ENCODE assay signal across 24 cellular contexts in the genomic region with DNA sequence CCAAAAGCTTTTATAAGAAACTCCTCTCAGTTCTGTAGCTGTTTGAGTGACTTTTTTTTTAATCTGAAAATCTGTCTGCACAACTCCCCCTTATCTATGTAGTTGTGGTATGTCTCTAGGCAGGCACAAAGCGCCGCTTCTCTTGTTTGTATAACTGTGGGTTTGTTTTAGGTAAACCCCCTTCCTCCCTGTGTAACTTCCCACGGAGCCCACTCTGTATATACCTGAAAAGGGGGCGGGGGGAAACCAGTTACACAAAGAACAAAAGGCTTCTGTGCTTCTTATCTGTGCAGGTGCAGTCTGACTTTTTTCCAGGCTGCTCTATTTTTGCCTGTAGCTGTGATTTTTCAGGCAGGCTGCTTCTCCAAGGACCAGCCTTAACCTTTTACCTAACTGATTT. TPM values are rescaled to one million over a fixed set of nuclear protein-coding genes. Genes with fewer than 3 reads are reported as not detected.
A peak's percentile ranks its signal among the peaks of the same experiment; 100 is the strongest.
DNase-seq lines count a peak whose midpoint lies in the region; ATAC-seq, FAIRE-seq and TF ChIP-seq lines count a peak whose summit lies in the region.
"Had no signal": no experiment of that assay in that cellular context is flagged by ENCODE, and none has a peak within 500 bp of the region (broad histone marks: within the 10 kb centered on the region; RNA-seq: fewer than 3 reads in every experiment).

No MANE protein-coding gene starts in this region.

- no peak overlapping the region for H4K5ac ChIP-seq in H1 (ENCODE audit: insufficient read length, low read depth, low read length)

- no peak for TF ChIP-seq RAD21 in H1 (IDR thresholded peaks at IDR 0.05 in 1 of 2, conservative IDR thresholded peaks at IDR 0.05 in 1 of 2; ENCODE audit: low read depth in 2 of 2, low read length in 2 of 2)

- H2BK5ac ChIP-seq in H1 (ENCODE audit: low read depth, low read length), result no peak overlapping the region

- DNase-seq in NCI-H748 (lab: John Stamatoyannopoulos, UW; ENCODE audit: unreplicated experiment) (peak; percentile 36), NCI-H748 treated with DMSO at 0.1 percent for 48 hours (lab: John Stamatoyannopoulos, UW) (no peak), H1 (ENCODE audit: low read depth in 1 of 2, low spot score in 2 of 2) (no peak), neural progenitor cell (ENCODE audit: low spot score) (no peak), DMS79 (lab: John Stamatoyannopoulos, UW) (no peak)
- DNase-seq: ACHN; AML-193; BE2C; CD4-positive, alpha-beta T cell; COR-L47; DMS153; EL; GDM1; GM23248; H9 had no signal

- no peaks in the 10 kb centered on the region for H3K4me1 ChIP-seq in H1 (replicated peaks in 1 of 4; ENCODE audit: control insufficient read depth in 3 of 4, insufficient read depth in 4 of 4, low read length in 3 of 4)
- H3K4me1 ChIP-seq in neural progenitor cell, result no peaks in the 10 kb centered on the region
- H3K4me1 ChIP-seq: BE2C; BLaER1 treated with 17β-estradiol and CSF1 and Interleukin-3, amounts not matched to agents 10 nM and 100 nM had no signal

- H3K27me3 Mint-ChIP-seq in neural progenitor cell (ENCODE audit: insufficient read depth, low read depth), result no peaks in the 10 kb centered on the region
- H3K27me3 Mint-ChIP-seq: CD4-positive, alpha-beta T cell had no signal

- H3K4me2 ChIP-seq in H1 (ENCODE audit: insufficient read depth in 1 of 2, low read depth in 2 of 2, low read length in 2 of 2) (no peak overlapping the region), neural progenitor cell (no peak overlapping the region)
- H3K4me2 ChIP-seq: BLaER1 treated with 17β-estradiol and CSF1 and Interleukin-3, amounts not matched to agents 10 nM and 100 nM had no signal

- no peaks in the 10 kb centered on the region for H3K4me1 Mint-ChIP-seq in neural progenitor cell
- H3K4me1 Mint-ChIP-seq: CD14-positive monocyte, H9 had no signal

- TF ChIP-seq CTCF in H1 (IDR thresholded peaks at IDR 0.05; ENCODE audit: control extremely low read depth in 1 of 3, insufficient read depth in 1 of 3, low read depth in 1 of 3, low read length in 3 of 3) (no peak), neural progenitor cell (IDR thresholded peaks at IDR 0.05) (no peak)

- no peaks in the 10 kb centered on the region for H4K20me1 ChIP-seq in H1 (replicated peaks in 1 of 2; ENCODE audit: control insufficient read depth in 1 of 2, insufficient read depth in 2 of 2, low read length in 2 of 2)
- no peaks in the 10 kb centered on the region for H4K20me1 ChIP-seq in neural progenitor cell (ENCODE audit: low read depth)
- H4K20me1 ChIP-seq: BLaER1 treated with 17β-estradiol and CSF1 and Interleukin-3, amounts not matched to agents 10 nM and 100 nM had no signal

- no peaks in the 10 kb centered on the region for H3K36me3 Mint-ChIP-seq in neural progenitor cell
- H3K36me3 Mint-ChIP-seq: CD14-positive monocyte had no signal

- no peaks in the 10 kb centered on the region for H3F3A ChIP-seq in neural progenitor cell (ENCODE audit: low read depth)

- POLR2A ChIA-PET in H1 (lab: Charles Lee; ENCODE audit: partially characterized antibody), result no interaction called here

- H3K4me3 ChIP-seq in H1 (ENCODE audit: extremely low read depth in 1 of 4, insufficient read depth in 2 of 4, low read depth in 3 of 4, low read length in 4 of 4), result no peak overlapping the region
- no peak overlapping the region for H3K4me3 ChIP-seq in neural progenitor cell
- H3K4me3 ChIP-seq: BLaER1 treated with 17β-estradiol and CSF1 and Interleukin-3, amounts not matched to agents 10 nM and 100 nM; GM12878; GM23248 had no signal

- no peak overlapping the region for H2AK5ac ChIP-seq in H1 (ENCODE audit: low read depth, low read length)

- no peak overlapping the region for H3K4ac ChIP-seq in H1 (replicated peaks; ENCODE audit: insufficient read length, low read depth, low read length)

- TF ChIP-seq EP300 in H1 (IDR thresholded peaks at IDR 0.05; ENCODE audit: borderline replicate concordance in 1 of 2, low read depth in 2 of 2, low read length in 2 of 2), result no peak

- H2BK120ac ChIP-seq in H1 (replicated peaks; ENCODE audit: low read depth, low read length), result no peak overlapping the region

- H2BK12ac ChIP-seq in H1 (ENCODE audit: low read depth, low read length), result no peak overlapping the region

- no peak for TF ChIP-seq POLR2A in H1 (IDR thresholded peaks at IDR 0.05; ENCODE audit: control extremely low read depth in 1 of 2, low read depth in 2 of 2, low read length in 2 of 2)

- no peak overlapping the region for H2BK15ac ChIP-seq in H1 (ENCODE audit: low read length)

- no peak overlapping the region for H3K4me3 Mint-ChIP-seq in neural progenitor cell
- H3K4me3 Mint-ChIP-seq: CD14-positive monocyte; CD4-positive, alpha-beta T cell; H9 had no signal

- no peaks in the 10 kb centered on the region for H3K79me2 ChIP-seq in H1 (ENCODE audit: control insufficient read depth in 1 of 2, insufficient read depth in 2 of 2, low read length in 2 of 2)
- H3K79me2 ChIP-seq in neural progenitor cell (ENCODE audit: low read depth), result no peaks in the 10 kb centered on the region

- FAIRE-seq in H1 (lab: Jason Lieb, UNC), result no peak
- FAIRE-seq: A204.1, GM12878, GM19239 had no signal

- H4K8ac ChIP-seq in H1 (ENCODE audit: extremely low read depth, insufficient read depth, low read length), result no peak overlapping the region

- no peak overlapping the region for H2BK20ac ChIP-seq in H1 (ENCODE audit: low read length)

- H3K9me3 ChIP-seq in H1 (ENCODE audit: insufficient read depth in 2 of 2, low read depth in 1 of 2, low read length in 1 of 2) (no peaks in the 10 kb centered on the region), neural progenitor cell (ENCODE audit: low read depth) (no peaks in the 10 kb centered on the region)
- H3K9me3 ChIP-seq: BE2C; BLaER1 treated with 17β-estradiol and CSF1 and Interleukin-3, amounts not matched to agents 10 nM and 100 nM had no signal

- H3K27ac ChIP-seq in H1 (ENCODE audit: low read depth, low read length) (no peak overlapping the region), neural progenitor cell (no peak overlapping the region)
- H3K27ac ChIP-seq: 22Rv1; BLaER1 treated with 17β-estradiol and CSF1 and Interleukin-3, amounts not matched to agents 10 nM and 100 nM; GM23248 had no signal

- no peak overlapping the region for H3K18ac ChIP-seq in H1 (ENCODE audit: extremely low read depth, low read length)

- H3K9me3 Mint-ChIP-seq in neural progenitor cell, result no peaks in the 10 kb centered on the region
- H3K9me3 Mint-ChIP-seq: CD4-positive, alpha-beta T cell had no signal

- no peaks in the 10 kb centered on the region for H3K27me3 ChIP-seq in H1 (replicated peaks in 1 of 4; ENCODE audit: control insufficient read depth in 3 of 4, extremely low read depth in 1 of 4, insufficient read depth in 3 of 4, low read length in 3 of 4)
- no peaks in the 10 kb centered on the region for H3K27me3 ChIP-seq in neural progenitor cell
- H3K27me3 ChIP-seq: BE2C; BLaER1 treated with 17β-estradiol and CSF1 and Interleukin-3, amounts not matched to agents 10 nM and 100 nM had no signal

- H3K56ac ChIP-seq in H1 (replicated peaks; ENCODE audit: insufficient read length, low read depth, low read length), result no peak overlapping the region

- H2AFZ ChIP-seq in H1 (ENCODE audit: low read length), result peak overlapping the region; percentile 68
- peak overlapping the region; percentile 32 for H2AFZ ChIP-seq in neural progenitor cell (replicated peaks)
- H2AFZ ChIP-seq: GM23248 had no signal

- WGBS in H1 (ENCODE audit: extremely low coverage in 1 of 2, insufficient coverage in 1 of 2, insufficient read length in 1 of 2, insufficient replicate concordance in 2 of 2, low coverage in 1 of 2, low lambda C conversion rate in 2 of 2, missing lambda C conversion rate in 1 of 2), 2 experiments, result 60% methylated on average over 4 of the region's 4 CpGs; no CpG with 5 or more reads in 1 of the 2 experiments

- ATAC-seq in HG03108 (IDR thresholded peaks at IDR 0.05; ENCODE audit: unreplicated experiment), result no peak
- ATAC-seq: GM12878, HCT116 had no signal

- H3K9ac ChIP-seq in H1 (replicated peaks in 1 of 4; ENCODE audit: extremely low read depth in 1 of 4, low read depth in 3 of 4, low read length in 3 of 4) (no peak overlapping the region), neural progenitor cell (no peak overlapping the region)
- H3K9ac ChIP-seq: BLaER1 treated with 17β-estradiol and CSF1 and Interleukin-3, amounts not matched to agents 10 nM and 100 nM; GM23248 had no signal

- CTCF ChIA-PET in H1 (lab: Charles Lee; ENCODE audit: partially characterized antibody), result no interaction called here

- H3K36me3 ChIP-seq in H1 (ENCODE audit: control insufficient read depth in 2 of 4, insufficient read depth in 4 of 4, low read length in 3 of 4) (no peaks in the 10 kb centered on the region), neural progenitor cell (no peaks in the 10 kb centered on the region)
- H3K36me3 ChIP-seq: BE2C; BLaER1 treated with 17β-estradiol and CSF1 and Interleukin-3, amounts not matched to agents 10 nM and 100 nM had no signal

- no peak overlapping the region for H4K91ac ChIP-seq in H1 (replicated peaks; ENCODE audit: insufficient read length, low read length)

- no peak overlapping the region for H3K27ac Mint-ChIP-seq in neural progenitor cell
- H3K27ac Mint-ChIP-seq: CD14-positive monocyte; CD4-positive, alpha-beta T cell; H9 had no signal

- no peak overlapping the region for H3K14ac ChIP-seq in H1 (ENCODE audit: insufficient read length)

- H3K23ac ChIP-seq in H1 (ENCODE audit: insufficient read length), result no peak overlapping the region

- no peaks in the 10 kb centered on the region for H3K23me2 ChIP-seq in H1 (ENCODE audit: low read depth, low read length)

- no peaks in the 10 kb centered on the region for H3K79me1 ChIP-seq in H1 (ENCODE audit: low read depth, low read length)

RNA-seq across cellular contexts. Expression of a gene that starts 13.2 kb away (rescaled TPM):
- total RNA-seq in H1 (2021; fragmentation: NEBNext Ultra II Directional; extraction: Animal tissue kit (Norgen Biotek cat#: 25700)), result not detected in 2 replicates
- polyA plus RNA-seq in H1 (2011; rRNA removed), result not detected in 2 replicates
- 0.03 TPM for polyA plus RNA-seq in H1 (2011; cell fraction: cytosol; rRNA removed)
- not detected for polyA plus RNA-seq in H1 (2011; cell fraction: nucleus; rRNA removed)
- polyA plus RNA-seq in H1 (2012, experiment 1 of 2), result not detected in 4 replicates
- not detected for polyA plus RNA-seq in H1 (2012, experiment 2 of 2)
- polyA plus RNA-seq in H1 (2013, experiment 1 of 2), result 0.12 TPM
- polyA plus RNA-seq in H1 (2013, experiment 2 of 2), result 0.04 TPM
- polyA minus RNA-seq in H1 (2011; rRNA and poly(A)+ RNA removed), result 0.24 TPM in 1 of 2 replicates, not detected in the other
- polyA minus RNA-seq in H1 (2011; cell fraction: cytosol; rRNA and poly(A)+ RNA removed), result not detected
- polyA minus RNA-seq in H1 (2011; cell fraction: nucleus; rRNA and poly(A)+ RNA removed), result not detected
- total RNA-seq in neural progenitor cell (ENCODE audit: low replicate concordance), result not detected in 2 replicates
- total RNA-seq: CD4-positive, alpha-beta T cell; GM12878; GM23248; H4; H9 had no signal
- polyA plus RNA-seq: CD14-positive monocyte, GM12878, GM23248 had no signal

RNA-seq across cellular contexts. Expression of a gene that starts 20.3 kb away (rescaled TPM):
- not detected in 2 replicates for total RNA-seq in H1 (2021; fragmentation: NEBNext Ultra II Directional; extraction: Animal tissue kit (Norgen Biotek cat#: 25700))
- not detected in 2 replicates for polyA plus RNA-seq in H1 (2011; rRNA removed)
- not detected for polyA plus RNA-seq in H1 (2011; cell fraction: cytosol; rRNA removed)
- not detected for polyA plus RNA-seq in H1 (2011; cell fraction: nucleus; rRNA removed)
- not detected in 4 replicates for polyA plus RNA-seq in H1 (2012, experiment 1 of 2)
- not detected for polyA plus RNA-seq in H1 (2012, experiment 2 of 2)
- polyA plus RNA-seq in H1 (2013, experiment 1 of 2), result not detected
- not detected for polyA plus RNA-seq in H1 (2013, experiment 2 of 2)
- not detected in 2 replicates for polyA minus RNA-seq in H1 (2011; rRNA and poly(A)+ RNA removed)
- not detected for polyA minus RNA-seq in H1 (2011; cell fraction: cytosol; rRNA and poly(A)+ RNA removed)
- not detected for polyA minus RNA-seq in H1 (2011; cell fraction: nucleus; rRNA and poly(A)+ RNA removed)
- not detected in 2 replicates for total RNA-seq in neural progenitor cell (ENCODE audit: low replicate concordance)
- total RNA-seq: CD4-positive, alpha-beta T cell; GM12878; GM23248; H4; H9 had no signal
- polyA plus RNA-seq: CD14-positive monocyte, GM12878, GM23248 had no signal

RNA-seq across cellular contexts. Expression of a gene that starts 37.9 kb away (rescaled TPM):
- not detected in 2 replicates for total RNA-seq in H1 (2021; fragmentation: NEBNext Ultra II Directional; extraction: Animal tissue kit (Norgen Biotek cat#: 25700))
- polyA plus RNA-seq in H1 (2011; rRNA removed), result not detected in 2 replicates
- polyA plus RNA-seq in H1 (2011; cell fraction: cytosol; rRNA removed), result not detected
- polyA plus RNA-seq in H1 (2011; cell fraction: nucleus; rRNA removed), result not detected
- not detected in 4 replicates for polyA plus RNA-seq in H1 (2012, experiment 1 of 2)
- polyA plus RNA-seq in H1 (2012, experiment 2 of 2), result not detected
- not detected for polyA plus RNA-seq in H1 (2013, experiment 1 of 2)
- polyA plus RNA-seq in H1 (2013, experiment 2 of 2), result not detected
- not detected in 2 replicates for polyA minus RNA-seq in H1 (2011; rRNA and poly(A)+ RNA removed)
- polyA minus RNA-seq in H1 (2011; cell fraction: cytosol; rRNA and poly(A)+ RNA removed), result not detected
- polyA minus RNA-seq in H1 (2011; cell fraction: nucleus; rRNA and poly(A)+ RNA removed), result not detected
- total RNA-seq in neural progenitor cell (ENCODE audit: low replicate concordance), result not detected in 2 replicates
- total RNA-seq: CD4-positive, alpha-beta T cell; GM12878; GM23248; H4; H9 had no signal
- polyA plus RNA-seq: CD14-positive monocyte, GM12878, GM23248 had no signal

RNA-seq across cellular contexts. Expression of a gene that starts 42.1 kb away (rescaled TPM):
- total RNA-seq in H1 (2021; fragmentation: NEBNext Ultra II Directional; extraction: Animal tissue kit (Norgen Biotek cat#: 25700)), result not detected in 2 replicates
- polyA plus RNA-seq in H1 (2011; rRNA removed), result not detected in 2 replicates
- polyA plus RNA-seq in H1 (2011; cell fraction: cytosol; rRNA removed), result not detected
- polyA plus RNA-seq in H1 (2011; cell fraction: nucleus; rRNA removed), result not detected
- polyA plus RNA-seq in H1 (2012, experiment 1 of 2), result not detected in 4 replicates
- polyA plus RNA-seq in H1 (2012, experiment 2 of 2), result not detected
- not detected for polyA plus RNA-seq in H1 (2013, experiment 1 of 2)
- polyA plus RNA-seq in H1 (2013, experiment 2 of 2), result not detected
- polyA minus RNA-seq in H1 (2011; rRNA and poly(A)+ RNA removed), result not detected in 2 replicates
- polyA minus RNA-seq in H1 (2011; cell fraction: cytosol; rRNA and poly(A)+ RNA removed), result not detected
- polyA minus RNA-seq in H1 (2011; cell fraction: nucleus; rRNA and poly(A)+ RNA removed), result not detected
- not detected in 2 replicates for total RNA-seq in neural progenitor cell (ENCODE audit: low replicate concordance)
- total RNA-seq: CD4-positive, alpha-beta T cell; GM12878; GM23248; H4; H9 had no signal
- polyA plus RNA-seq: CD14-positive monocyte, GM12878, GM23248 had no signal
